9 cellular contexts compared by ENCODE assay signal in the genomic region with DNA sequence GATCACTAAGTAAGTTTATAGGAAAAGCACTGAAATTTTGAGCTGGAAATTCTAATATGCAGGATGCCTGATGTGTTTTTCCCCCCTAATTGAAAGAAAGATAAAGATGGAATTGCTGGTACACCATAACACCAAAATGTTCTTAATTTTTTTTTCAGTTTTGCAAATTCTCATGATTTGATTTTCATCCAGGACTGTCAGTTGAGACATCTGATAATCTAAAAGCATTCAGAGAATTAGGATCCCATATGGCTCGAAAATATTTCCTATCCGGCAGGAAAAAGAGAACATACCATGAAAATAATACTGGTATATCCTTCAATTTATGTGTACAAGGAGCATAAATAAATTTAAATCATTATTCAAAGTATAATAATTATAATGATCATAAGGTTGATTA.
"Had no signal": no experiment of that assay in that cellular context is flagged by ENCODE, and none has a peak within 500 bp of the region (broad histone marks: within the 10 kb centered on the region; RNA-seq: fewer than 3 reads in every experiment).

No MANE protein-coding gene starts in this region.

- H3K36me3 ChIP-seq: HAP-1 had no signal

- H3K4me1 ChIP-seq: HAP-1 had no signal

- ATAC-seq: GM23338, HCT116 had no signal

- H3K4me3 ChIP-seq: GM23248, GM23338, HAP-1 had no signal

- DNase-seq: GM23248, GOT3, H7, H9, HCEC 1CT, HFFc6 had no signal

- H3K9me3 ChIP-seq: HAP-1 had no signal

- H3K27ac ChIP-seq: GM23248 had no signal
